Comparison of ENCODE assay signal across 27 cellular contexts in genomic region chr19:41687419-41687818, GRCh38. TPM values are rescaled to one million over a fixed set of nuclear protein-coding genes. Genes with fewer than 3 reads are reported as not detected.
"Had no signal": no experiment of that assay in that cellular context is flagged by ENCODE, and none has a peak within 500 bp of the region (broad histone marks: within the 10 kb centered on the region; RNA-seq: fewer than 3 reads in every experiment).

No MANE protein-coding gene starts in this region.

- H3K4me1 ChIP-seq: esophagus squamous epithelium, gastrocnemius medialis, heart right ventricle, left lung, lower lobe of right lung had no signal

- H3K4me3 ChIP-seq: gastrocnemius medialis, heart right ventricle, left lung, lower lobe of right lung, mucosa of descending colon had no signal

- DNase-seq: cortex of kidney; effector CD8-positive, alpha-beta T cell; effector memory CD8-positive, alpha-beta T cell; erythroblast; esophagus squamous epithelium; foreskin fibroblast; foreskin melanocyte; gastrocnemius medialis; glutamatergic neuron; head of caudate nucleus; heart right ventricle; hippocampal formation; left cardiac atrium; left lung; left ventricle myocardium superior; lower lobe of right lung; mesenchymal stem cell had no signal

- H3K9me3 Mint-ChIP-seq: dendritic cell treated with granulocyte-macrophage colony-stimulating factor and Interleukin-4, amounts not matched to agents 40 ng/mL and 50 ng/mL, for 4 days; effector memory CD8-positive, alpha-beta T cell had no signal

- H3K9me3 ChIP-seq: gastrocnemius medialis, mucosa of descending colon had no signal

- H3K27ac Mint-ChIP-seq: dendritic cell treated with granulocyte-macrophage colony-stimulating factor and Interleukin-4, amounts not matched to agents 40 ng/mL and 50 ng/mL, for 4 days; effector memory CD8-positive, alpha-beta T cell; endodermal cell; mesothelial cell of epicardium had no signal

- H3K4me3 Mint-ChIP-seq: dendritic cell treated with granulocyte-macrophage colony-stimulating factor and Interleukin-4, amounts not matched to agents 40 ng/mL and 50 ng/mL, for 4 days; effector memory CD8-positive, alpha-beta T cell; endodermal cell; mesothelial cell of epicardium had no signal

- ATAC-seq: effector memory CD8-positive, alpha-beta T cell; gastrocnemius medialis; heart right ventricle; left cardiac atrium; left lung; left ventricle myocardium superior; lower lobe of right lung had no signal

- H3K27me3 ChIP-seq: gastrocnemius medialis had no signal

- H3K27ac ChIP-seq: epithelial cell of prostate, esophagus squamous epithelium, gastrocnemius medialis, heart right ventricle, left lung, lower lobe of right lung had no signal

- H3K4me1 Mint-ChIP-seq: endodermal cell, mesothelial cell of epicardium had no signal

- H3K36me3 ChIP-seq: esophagus squamous epithelium, gastrocnemius medialis, heart right ventricle, left lung, lower lobe of right lung had no signal

RNA-seq across cellular contexts. Expression of gene CEACAM7, which starts 0.7 kb away (rescaled TPM):
- total RNA-seq: endodermal cell, glomerular endothelial cell, heart right ventricle, kidney epithelial cell, left cardiac atrium, left ventricle myocardium superior, lower lobe of right lung, mesenteric fat pad, mesothelial cell of epicardium had no signal

RNA-seq across cellular contexts. Expression of gene CEACAM5, which starts 21.0 kb away (rescaled TPM):
- total RNA-seq: dermis microvascular lymphatic vessel endothelial cell, endodermal cell, glomerular endothelial cell, heart right ventricle, kidney epithelial cell, left cardiac atrium, left ventricle myocardium superior, lung microvascular endothelial cell, mesothelial cell of epicardium had no signal
